Comparison of ENCODE assay signal across 13 cellular contexts in genomic region chr15:75669191-75669878, GRCh38. TPM values are rescaled to one million over a fixed set of nuclear protein-coding genes. Genes with fewer than 3 reads are reported as not detected.
DNase-seq lines count a peak whose midpoint lies in the region; ATAC-seq and TF ChIP-seq lines count a peak whose summit lies in the region.
"Had no signal": no experiment of that assay in that cellular context is flagged by ENCODE, and none has a peak within 500 bp of the region (broad histone marks: within the 10 kb centered on the region; RNA-seq: fewer than 3 reads in every experiment).

No MANE protein-coding gene starts in this region.

- H3K27me3 ChIP-seq in vagina, result no peaks in the 10 kb centered on the region

- TF ChIP-seq CTCF in activated CD8-positive, alpha-beta T cell treated with anti-CD3 and anti-CD28 coated beads for 36 hours (IDR thresholded peaks at IDR 0.05), result no peak
- no peak for TF ChIP-seq CTCF in vagina (IDR thresholded peaks at IDR 0.05)

- H3K27ac Mint-ChIP-seq in activated naive CD4-positive, alpha-beta T cell treated with anti-CD3 and anti-CD28 coated beads, Interleukin-2, amount 50 U/mL, for 72 hours, result peak overlapping the region; percentile 68 to 80
- H3K27ac Mint-ChIP-seq in activated CD8-positive, alpha-beta T cell treated with anti-CD3 and anti-CD28 coated beads for 36 hours, result no peak overlapping the region
- H3K27ac Mint-ChIP-seq: natural killer cell treated with Interleukin-12 subunit alpha and Interleukin-12 subunit beta and Interleukin-15 and Interleukin-18, amount 100 ng/mL, for 72 hours had no signal

- no peak overlapping the region for H3K4me3 ChIP-seq in vagina

- no peaks in the 10 kb centered on the region for H3K4me1 Mint-ChIP-seq in activated CD8-positive, alpha-beta T cell treated with anti-CD3 and anti-CD28 coated beads for 36 hours (ENCODE audit: low read depth)

- peaks cover 91% of the 10 kb centered on the region for H3K4me1 ChIP-seq in vagina

- CTCF ChIA-PET in activated CD8-positive, alpha-beta T cell treated with anti-CD3 and anti-CD28 coated beads for 36 hours (lab: Charles Lee), result interaction anchor here (0.8 to 1.3 kb wide), 4 partner anchors 9 to 28 kb away, joined by 3 to 5 read pairs (median 4); partner anchors contain the start of gene SNX33
- CTCF ChIA-PET in HEK293T (lab: Yijun Ruan, JAX), result interaction anchor here (0.6 kb wide), 1 partner anchor 64 kb away, joined by 4 read pairs; no protein-coding TSS in a partner anchor

- H3K27me3 Mint-ChIP-seq in activated CD8-positive, alpha-beta T cell treated with anti-CD3 and anti-CD28 coated beads for 36 hours, result no peaks in the 10 kb centered on the region

- peak overlapping the region; percentile 69 for H3K27ac ChIP-seq in vagina

- POLR2A ChIA-PET in activated CD8-positive, alpha-beta T cell treated with anti-CD3 and anti-CD28 coated beads for 36 hours (lab: Charles Lee), result no interaction called here
- POLR2A ChIA-PET in HEK293T (lab: Yijun Ruan, JAX), result interaction anchor here (1.0 to 1.3 kb wide), 3 partner anchors 9 to 217 kb away, joined by 3 to 4 read pairs (median 4); partner anchors contain the start of genes SIN3A and SNX33

- DNase-seq in activated naive CD4-positive, alpha-beta T cell treated with anti-CD3 and anti-CD28 coated beads, Interleukin-2, amount 50 U/mL, for 72 hours (ENCODE audit: low spot score in 2 of 2), result no peak
- no peak for DNase-seq in activated naive CD4-positive, alpha-beta T cell treated with Interleukin-2 at 50 U/mL for 16 hours
- peak; percentile 16 for DNase-seq in activated CD8-positive, alpha-beta T cell treated with anti-CD3 and anti-CD28 coated beads for 36 hours
- peak; percentile 91 for DNase-seq in kidney tubule cell (ENCODE audit: low spot score)
- no peak for DNase-seq in vagina (ENCODE audit: extremely low spot score in 2 of 2)
- no peak for DNase-seq in HEK293T (ENCODE audit: extremely low spot score)
- no peak for DNase-seq in DMS153 treated with DMSO at 0.1 percent for 48 hours (lab: John Stamatoyannopoulos, UW; ENCODE audit: unreplicated experiment)
- DNase-seq: activated CD8-positive, alpha-beta memory T cell treated with anti-CD3 and anti-CD28 coated beads, Interleukin-2, amount 50 U/mL, for 48 hours; kidney; NCI-H345; T1000 had no signal

- H3K36me3 ChIP-seq in vagina, result no peaks in the 10 kb centered on the region

- H3K4me3 Mint-ChIP-seq in activated CD8-positive, alpha-beta T cell treated with anti-CD3 and anti-CD28 coated beads for 36 hours, result no peak overlapping the region
- H3K4me3 Mint-ChIP-seq: natural killer cell treated with Interleukin-12 subunit alpha and Interleukin-12 subunit beta and Interleukin-15 and Interleukin-18, amount 100 ng/mL, for 72 hours had no signal

- no peaks in the 10 kb centered on the region for H3K36me3 Mint-ChIP-seq in activated naive CD4-positive, alpha-beta T cell treated with anti-CD3 and anti-CD28 coated beads, Interleukin-2, amount 50 U/mL, for 72 hours
- H3K36me3 Mint-ChIP-seq in activated CD8-positive, alpha-beta T cell treated with anti-CD3 and anti-CD28 coated beads for 36 hours (ENCODE audit: low read depth), result no peaks in the 10 kb centered on the region
- H3K36me3 Mint-ChIP-seq: natural killer cell treated with Interleukin-12 subunit alpha and Interleukin-12 subunit beta and Interleukin-15 and Interleukin-18, amount 100 ng/mL, for 72 hours had no signal

- no peaks in the 10 kb centered on the region for H3K9me3 ChIP-seq in vagina

- ATAC-seq in activated naive CD4-positive, alpha-beta T cell treated with anti-CD3 and anti-CD28 coated beads, Interleukin-2, amount 50 U/mL, for 72 hours, result peak; percentile 31 to 81
- peak; percentile 75 for ATAC-seq in activated CD8-positive, alpha-beta T cell treated with anti-CD3 and anti-CD28 coated beads for 36 hours
- ATAC-seq in HG02973 (IDR thresholded peaks at IDR 0.05; ENCODE audit: unreplicated experiment), result no peak

- intact Hi-C loops in activated CD8-positive, alpha-beta T cell treated with anti-CD3 and anti-CD28 coated beads for 36 hours (cut with micrococcal nuclease), result no loop called here
- intact Hi-C loops in vagina (cut with DNase I), result no loop called here

- no peak for TF ChIP-seq POLR2A in vagina (IDR thresholded peaks at IDR 0.05)

- H3K9me3 Mint-ChIP-seq in activated naive CD4-positive, alpha-beta T cell treated with anti-CD3 and anti-CD28 coated beads, Interleukin-2, amount 50 U/mL, for 72 hours, result no peaks in the 10 kb centered on the region
- H3K9me3 Mint-ChIP-seq in activated CD8-positive, alpha-beta T cell treated with anti-CD3 and anti-CD28 coated beads for 36 hours, result no peaks in the 10 kb centered on the region
- H3K9me3 Mint-ChIP-seq: natural killer cell treated with Interleukin-12 subunit alpha and Interleukin-12 subunit beta and Interleukin-15 and Interleukin-18, amount 100 ng/mL, for 72 hours had no signal

TF ChIP-seq in HEK293T, 16 proteins besides CTCF, POLR2A, EP300 and RAD21:
- TF ChIP-seq FOXA1 (IDR thresholded peaks at IDR 0.05), result no peak
- no peak for TF ChIP-seq L3MBTL2 (conservative IDR thresholded peaks at IDR 0.05)
- TF ChIP-seq LEF1 (IDR thresholded peaks at IDR 0.05; ENCODE audit: borderline replicate concordance), result no peak
- TF ChIP-seq BHLHE40 (IDR thresholded peaks at IDR 0.05; ENCODE audit: borderline replicate concordance), result no peak
- TF ChIP-seq ZNF384 (IDR thresholded peaks at IDR 0.05), result no peak
- no peak for TF ChIP-seq NFRKB (IDR thresholded peaks at IDR 0.05)
- TF ChIP-seq ARNT (IDR thresholded peaks at IDR 0.05), result no peak
- TF ChIP-seq PKNOX1 (IDR thresholded peaks at IDR 0.05), result no peak
- no peak for TF ChIP-seq TARDBP (IDR thresholded peaks at IDR 0.05)
- no peak for TF ChIP-seq SUZ12 (IDR thresholded peaks at IDR 0.05)
- TF ChIP-seq FOXK2 (IDR thresholded peaks at IDR 0.05), result no peak
- TF ChIP-seq FOXM1 (IDR thresholded peaks at IDR 0.05; ENCODE audit: borderline replicate concordance), result no peak
- no peak for TF ChIP-seq ELF4 (IDR thresholded peaks at IDR 0.05)
- TF ChIP-seq SP1 (IDR thresholded peaks at IDR 0.05), result no peak
- no peak for TF ChIP-seq HDGF (IDR thresholded peaks at IDR 0.05; ENCODE audit: borderline replicate concordance)
- TF ChIP-seq CTBP1 (IDR thresholded peaks at IDR 0.05; ENCODE audit: borderline replicate concordance), result no peak
TF ChIP-seq in HEK293T: peak in this region for 0.

RNA-seq across cellular contexts. Expression of gene SNX33, which starts 21.6 kb away (rescaled TPM):
- total RNA-seq in activated naive CD4-positive, alpha-beta T cell treated with anti-CD3 and anti-CD28 coated beads, Interleukin-2, amount 50 U/mL, for 72 hours, result 1 to 10 TPM; 3.1 to 4.0 TPM
- total RNA-seq in activated CD8-positive, alpha-beta T cell treated with anti-CD3 and anti-CD28 coated beads for 36 hours, result 1 to 10 TPM; 1.7 to 1.8 TPM
- total RNA-seq in vagina, result 23.6 TPM

RNA-seq across cellular contexts. Expression of gene IMP3, which starts 29.3 kb away (rescaled TPM):
- total RNA-seq in activated naive CD4-positive, alpha-beta T cell treated with anti-CD3 and anti-CD28 coated beads, Interleukin-2, amount 50 U/mL, for 72 hours, result 10 to 100 TPM; 66.5 to 93.8 TPM
- 100 to 1,000 TPM; 101 to 105 TPM for total RNA-seq in activated CD8-positive, alpha-beta T cell treated with anti-CD3 and anti-CD28 coated beads for 36 hours
- total RNA-seq in vagina, result 109 TPM

RNA-seq across cellular contexts. Expression of gene CSPG4, which starts 43.3 kb away (rescaled TPM):
- total RNA-seq in activated naive CD4-positive, alpha-beta T cell treated with anti-CD3 and anti-CD28 coated beads, Interleukin-2, amount 50 U/mL, for 72 hours, result not detected
- total RNA-seq in activated CD8-positive, alpha-beta T cell treated with anti-CD3 and anti-CD28 coated beads for 36 hours, result not detected
- total RNA-seq in vagina, result 23.1 TPM
- total RNA-seq: natural killer cell treated with Interleukin-12 subunit alpha and Interleukin-12 subunit beta and Interleukin-15 and Interleukin-18, amount 100 ng/mL, for 72 hours had no signal

RNA-seq across cellular contexts. Expression of gene SNUPN, which starts 43.8 kb away (rescaled TPM):
- 10 to 100 TPM; 36.1 to 37.3 TPM for total RNA-seq in activated naive CD4-positive, alpha-beta T cell treated with anti-CD3 and anti-CD28 coated beads, Interleukin-2, amount 50 U/mL, for 72 hours
- total RNA-seq in activated CD8-positive, alpha-beta T cell treated with anti-CD3 and anti-CD28 coated beads for 36 hours, result 10 to 100 TPM; 28.2 to 28.5 TPM
- 21.9 TPM for total RNA-seq in vagina

Comparison
In these comparisons a context has a peak if more than half of its experiments do, and no peak if none do; other contexts are left out.
1. DNase-seq: peak in activated CD8-positive, alpha-beta T cell treated with anti-CD3 and anti-CD28 coated beads for 36 hours (single experiment) and kidney tubule cell (single experiment); none in activated naive CD4-positive, alpha-beta T cell treated with anti-CD3 and anti-CD28 coated beads, Interleukin-2, amount 50 U/mL, for 72 hours (0 of 2), activated naive CD4-positive, alpha-beta T cell treated with Interleukin-2 at 50 U/mL for 16 hours (single experiment), vagina (0 of 2), HEK293T (single experiment) and DMS153 treated with DMSO at 0.1 percent for 48 hours (single experiment).
2. RNA of gene CSPG4, which starts 43.3 kb away (total RNA-seq): 23.1 TPM in vagina (single experiment); not detected in activated naive CD4-positive, alpha-beta T cell treated with anti-CD3 and anti-CD28 coated beads, Interleukin-2, amount 50 U/mL, for 72 hours and not detected in activated CD8-positive, alpha-beta T cell treated with anti-CD3 and anti-CD28 coated beads for 36 hours; every median in the first group is over 10 times any median in the second.